Comparison of ENCODE assay signal across 1 cellular context in the genomic region with DNA sequence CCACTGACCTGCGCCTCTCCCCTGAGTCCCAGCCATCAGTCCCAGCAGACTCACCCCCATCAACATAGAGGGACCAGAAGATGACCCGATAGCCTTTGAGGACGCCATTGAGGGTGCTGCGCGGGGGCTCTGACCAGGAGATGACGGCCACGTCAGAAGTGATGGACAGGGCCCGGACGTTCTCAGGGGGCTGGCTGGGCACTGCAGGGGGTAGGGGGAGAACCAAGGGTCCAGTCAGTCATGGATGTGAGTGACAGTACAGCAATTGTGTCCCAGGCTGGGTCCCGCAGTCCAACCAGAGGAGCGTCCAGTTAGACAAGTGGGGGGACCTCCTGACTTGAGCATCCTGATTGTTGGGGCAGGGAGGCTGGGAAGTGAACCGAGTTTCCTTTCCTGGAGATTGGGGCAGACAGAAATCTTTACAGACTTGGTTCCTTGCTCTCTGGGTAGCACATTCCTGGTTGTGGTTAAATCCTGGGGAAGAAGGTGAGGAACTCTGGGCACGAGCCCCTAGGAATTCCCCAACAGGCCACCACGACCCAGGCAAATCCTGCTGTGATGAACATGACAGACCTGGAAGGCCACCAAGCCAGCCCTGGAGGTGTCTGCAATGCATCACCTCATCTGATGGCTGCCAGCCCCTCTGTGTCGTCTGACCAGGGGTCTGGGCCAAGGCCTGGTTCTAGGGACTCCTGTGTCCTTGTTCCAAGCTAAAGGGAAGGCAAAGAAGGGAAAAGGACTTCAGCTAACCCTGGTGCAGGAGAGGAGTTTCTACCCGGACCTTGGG.
TF ChIP-seq lines count a peak whose summit lies in the region.

No MANE protein-coding gene starts in this region.

TF ChIP-seq in IMR-90, 13 proteins besides CTCF, POLR2A, EP300 and RAD21:
- TF ChIP-seq CHD1 (IDR thresholded peaks at IDR 0.05; ENCODE audit: low read depth, low read length) (no peak), MAFK (IDR thresholded peaks at IDR 0.05; ENCODE audit: low read depth, low read length) (no peak), SMC3 (IDR thresholded peaks at IDR 0.05; ENCODE audit: low read depth, low read length) (no peak), RFX5 (IDR thresholded peaks at IDR 0.05; ENCODE audit: low read depth, low read length) (no peak), MAZ (IDR thresholded peaks at IDR 0.05; ENCODE audit: borderline replicate concordance, low read depth, low read length) (no peak), NFE2L2 (IDR thresholded peaks at IDR 0.05; ENCODE audit: low read depth, low read length) (no peak), BHLHE40 (IDR thresholded peaks at IDR 0.05; ENCODE audit: low read depth, low read length) (no peak), MXI1 (IDR thresholded peaks at IDR 0.05; ENCODE audit: borderline replicate concordance, low read depth, low read length) (no peak), FOS (IDR thresholded peaks at IDR 0.05; ENCODE audit: low read depth, low read length) (no peak), CEBPB (IDR thresholded peaks at IDR 0.05; ENCODE audit: low read depth, low read length) (no peak)
- TF ChIP-seq, protein P1, sequence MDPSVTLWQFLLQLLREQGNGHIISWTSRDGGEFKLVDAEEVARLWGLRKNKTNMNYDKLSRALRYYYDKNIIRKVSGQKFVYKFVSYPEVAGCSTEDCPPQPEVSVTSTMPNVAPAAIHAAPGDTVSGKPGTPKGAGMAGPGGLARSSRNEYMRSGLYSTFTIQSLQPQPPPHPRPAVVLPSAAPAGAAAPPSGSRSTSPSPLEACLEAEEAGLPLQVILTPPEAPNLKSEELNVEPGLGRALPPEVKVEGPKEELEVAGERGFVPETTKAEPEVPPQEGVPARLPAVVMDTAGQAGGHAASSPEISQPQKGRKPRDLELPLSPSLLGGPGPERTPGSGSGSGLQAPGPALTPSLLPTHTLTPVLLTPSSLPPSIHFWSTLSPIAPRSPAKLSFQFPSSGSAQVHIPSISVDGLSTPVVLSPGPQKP (IDR thresholded peaks at IDR 0.05; ENCODE audit: borderline replicate concordance, low read depth, low read length) = no peak
- TF ChIP-seq, protein P2, sequence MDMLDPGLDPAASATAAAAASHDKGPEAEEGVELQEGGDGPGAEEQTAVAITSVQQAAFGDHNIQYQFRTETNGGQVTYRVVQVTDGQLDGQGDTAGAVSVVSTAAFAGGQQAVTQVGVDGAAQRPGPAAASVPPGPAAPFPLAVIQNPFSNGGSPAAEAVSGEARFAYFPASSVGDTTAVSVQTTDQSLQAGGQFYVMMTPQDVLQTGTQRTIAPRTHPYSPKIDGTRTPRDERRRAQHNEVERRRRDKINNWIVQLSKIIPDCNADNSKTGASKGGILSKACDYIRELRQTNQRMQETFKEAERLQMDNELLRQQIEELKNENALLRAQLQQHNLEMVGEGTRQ (IDR thresholded peaks at IDR 0.05; ENCODE audit: low read depth, low read length) = no peak
